In the genomic region with DNA sequence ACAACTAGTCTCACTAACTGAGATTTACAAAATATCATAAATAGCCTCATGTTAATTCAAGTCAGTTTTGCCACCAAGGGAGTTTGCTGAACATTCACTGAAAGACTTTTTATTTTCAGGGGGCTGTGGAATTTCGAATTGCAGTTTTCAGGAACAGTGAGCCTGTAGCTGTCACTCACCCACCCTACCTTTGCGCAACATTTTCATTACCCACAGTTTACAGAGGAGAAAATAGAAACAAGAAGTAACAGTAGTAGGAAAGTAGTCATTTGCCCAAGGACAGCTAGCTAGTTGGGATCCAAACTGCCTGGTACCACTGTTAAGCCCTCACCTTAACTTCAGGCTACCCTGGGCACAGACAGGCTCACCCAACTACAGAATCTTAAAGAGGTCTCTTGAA, we compare ENCODE assay signal across 24 cellular contexts.
DNase-seq lines count a peak whose midpoint lies in the region; ATAC-seq and TF ChIP-seq lines count a peak whose summit lies in the region.
"Had no signal": no experiment of that assay in that cellular context is flagged by ENCODE, and none has a peak within 500 bp of the region (broad histone marks: within the 10 kb centered on the region; RNA-seq: fewer than 3 reads in every experiment).

No MANE protein-coding gene starts in this region.

- DNase-seq in HuH-7.5 (ENCODE audit: low spot score) (peak; percentile 56), MV-4-11 (lab: John Stamatoyannopoulos, UW) (peak; percentile 39), right lobe of liver (no peak), left ventricle myocardium inferior (no peak), NCI-H1930 (lab: John Stamatoyannopoulos, UW) (no peak)
- DNase-seq: C1 segment of cervical spinal cord; CD8-positive, alpha-beta memory T cell; DMS53; EL; NCI-H1105 treated with DMSO at 0.1 percent for 48 hours; NCI-H1694; NCI-H2107; NCI-H2227 treated with DMSO at 0.1 percent for 48 hours; NCI-H510A treated with DMSO at 0.1 percent for 48 hours; NCI-H774; T-cell had no signal

- H3K27ac ChIP-seq in VCaP (peak overlapping the region; percentile 31; the same call in 1 of the 2 replicates), right lobe of liver (peak overlapping the region in 1 of 3 donors; percentile 51), left ventricle myocardium inferior (replicated peaks) (no peak overlapping the region)
- H3K27ac ChIP-seq: SK-N-MC had no signal

- TF ChIP-seq POLR2A in right lobe of liver (IDR thresholded peaks at IDR 0.05), result no peak

- H3K4me3 ChIP-seq in right lobe of liver, result no peak overlapping the region
- H3K4me3 ChIP-seq in left ventricle myocardium inferior, result no peak overlapping the region
- H3K4me3 ChIP-seq: GM12878, GM23338, SK-N-MC had no signal

- 23% methylated on average over 2 of the region's 2 CpGs for WGBS in right lobe of liver (ENCODE audit: insufficient coverage, low coverage, low lambda C conversion rate, missing lambda C conversion rate)

- H3K4me1 ChIP-seq in right lobe of liver (peaks cover 0 to 24% (median 5%) of the 10 kb centered on the region in 4 donors), left ventricle myocardium inferior (no peaks in the 10 kb centered on the region)

- intact Hi-C loops in right lobe of liver (cut with DNase I), result no loop called here
- intact Hi-C loops in left ventricle myocardium inferior (cut with micrococcal nuclease), result no loop called here

- no peak for TF ChIP-seq CTCF in VCaP (conservative IDR thresholded peaks at IDR 0.05)
- no peak for TF ChIP-seq CTCF in right lobe of liver (IDR thresholded peaks at IDR 0.05)
- no peak for TF ChIP-seq CTCF in left ventricle myocardium inferior (IDR thresholded peaks at IDR 0.05; ENCODE audit: borderline replicate concordance)

- peak; percentile 48 to 67 (median 59) for ATAC-seq in right lobe of liver
- no peak for ATAC-seq in GM21576 (IDR thresholded peaks at IDR 0.05; ENCODE audit: unreplicated experiment)
- no peak for ATAC-seq in HG02798 (IDR thresholded peaks at IDR 0.05; ENCODE audit: poor library complexity, unreplicated experiment)
- ATAC-seq: GM12878, GM23338, HCT116, Panc1, T-cell had no signal

- H3K36me3 ChIP-seq in right lobe of liver, result no peaks in the 10 kb centered on the region
- no peaks in the 10 kb centered on the region for H3K36me3 ChIP-seq in left ventricle myocardium inferior

- no peaks in the 10 kb centered on the region for H3K9me3 ChIP-seq in right lobe of liver
- no peaks in the 10 kb centered on the region for H3K9me3 ChIP-seq in left ventricle myocardium inferior (replicated peaks)

- no peaks in the 10 kb centered on the region for H3K27me3 ChIP-seq in right lobe of liver
- no peaks in the 10 kb centered on the region for H3K27me3 ChIP-seq in left ventricle myocardium inferior (ENCODE audit: low read depth)

Comparison
In these comparisons a context has a peak if more than half of its experiments do, and no peak if none do; other contexts are left out.
1. DNase-seq: peak in HuH-7.5 (single experiment) and MV-4-11 (single experiment); none in right lobe of liver (0 of 3), left ventricle myocardium inferior (single experiment) and NCI-H1930 (0 of 2).
2. ATAC-seq: peak in right lobe of liver (4 of 4); none in GM21576 (single experiment) and HG02798 (single experiment).